20 cellular contexts compared by ENCODE assay signal in the genomic region with DNA sequence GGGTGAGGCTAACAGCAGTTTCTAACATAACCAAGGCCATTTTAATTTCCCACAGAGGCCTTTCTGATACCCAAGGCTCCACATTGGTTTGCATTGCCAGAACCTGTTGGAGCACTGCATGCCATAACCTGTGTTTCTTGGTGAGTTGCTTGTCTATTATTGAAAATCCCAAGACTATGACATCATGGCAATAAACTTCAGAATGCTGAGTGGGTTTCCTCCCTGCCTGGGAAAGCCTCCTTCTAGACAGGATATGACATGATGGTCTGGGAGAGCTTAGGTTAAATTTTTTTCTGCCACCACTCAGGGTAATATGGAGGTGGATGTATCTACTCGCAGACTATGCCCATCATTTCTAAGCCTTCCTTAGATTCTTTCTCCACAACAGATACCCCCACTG. TPM values are rescaled to one million over a fixed set of nuclear protein-coding genes. Genes with fewer than 3 reads are reported as not detected.
DNase-seq lines count a peak whose midpoint lies in the region; ATAC-seq and TF ChIP-seq lines count a peak whose summit lies in the region.
"Had no signal": no experiment of that assay in that cellular context is flagged by ENCODE, and none has a peak within 500 bp of the region (broad histone marks: within the 10 kb centered on the region; RNA-seq: fewer than 3 reads in every experiment).

No MANE protein-coding gene starts in this region.

- no peaks in the 10 kb centered on the region for H3K9me3 ChIP-seq in A673 (ENCODE audit: low read depth, low read length, poor library complexity, severe bottlenecking)
- no peaks in the 10 kb centered on the region for H3K9me3 ChIP-seq in adrenal gland (replicated peaks in 1 of 3)
- H3K9me3 ChIP-seq: colonic mucosa, left lung, pancreas, spleen, tibial nerve had no signal

- no peak overlapping the region for H3K4me2 ChIP-seq in mesendoderm (ENCODE audit: low read length)

- H3K23ac ChIP-seq in mesendoderm (ENCODE audit: low read length): no peak overlapping the region

- peaks cover 5% of the 10 kb centered on the region for H3K4me1 ChIP-seq in A673 (ENCODE audit: insufficient read depth, low read length, poor library complexity, severe bottlenecking)
- H3K4me1 ChIP-seq in mesendoderm (ENCODE audit: control insufficient read depth, low read depth, low read length): no peaks in the 10 kb centered on the region
- H3K4me1 ChIP-seq in adrenal gland (replicated peaks in 1 of 2): peaks cover 0 to 5% of the 10 kb centered on the region in 2 donors
- H3K4me1 ChIP-seq: colonic mucosa, left lung, spleen, tibial nerve had no signal

- no peaks in the 10 kb centered on the region for H3K79me2 ChIP-seq in mesendoderm (ENCODE audit: control insufficient read depth, insufficient read depth, low read length)

- no peak for TF ChIP-seq POLR2A in adrenal gland (IDR thresholded peaks at IDR 0.05)

- no peak overlapping the region for H4K8ac ChIP-seq in mesendoderm (ENCODE audit: low read depth, low read length)

- CTCF ChIA-PET in A673 (lab: Charles Lee): no interaction called here
- CTCF ChIA-PET in RWPE1 (lab: Yijun Ruan, JAX): interaction anchor here (0.6 to 1.2 kb wide), 2 partner anchors 149 to 162 kb away, joined by 4 read pairs; no protein-coding TSS in a partner anchor

- no peaks in the 10 kb centered on the region for H3K79me1 ChIP-seq in mesendoderm (ENCODE audit: low read length)

- DNase-seq in A673 (ENCODE audit: low spot score): peak; percentile 23
- DNase-seq in RWPE1 (ENCODE audit: low spot score): peak; percentile 91
- peak; percentile 66 for DNase-seq in epithelial cell of proximal tubule (ENCODE audit: low read depth)
- DNase-seq in mesendoderm: peak; percentile 62
- no peak for DNase-seq in NOMO-1 treated with DMSO at 0.1 percent for 48 hours (lab: John Stamatoyannopoulos, UW; ENCODE audit: unreplicated experiment)
- no peak for DNase-seq in adrenal gland
- DNase-seq in SK-N-DZ (ENCODE audit: low spot score): no peak
- DNase-seq: amygdala; CD4-positive, CD25-positive, alpha-beta regulatory T cell; colonic mucosa; DMS79; hypothalamus; left lung; NCI-H1048; NCI-H2107; pancreas; spleen had no signal

- H3K4me3 ChIP-seq in A673 (ENCODE audit: low read depth, low read length, poor library complexity, severe bottlenecking) (no peak overlapping the region), epithelial cell of proximal tubule (ENCODE audit: low read depth, low read length) (no peak overlapping the region), mesendoderm (ENCODE audit: low read length) (no peak overlapping the region), adrenal gland (no peak overlapping the region)
- H3K4me3 ChIP-seq: colonic mucosa, left lung, pancreas, spleen, tibial nerve had no signal

- H3K27ac ChIP-seq in A673 (ENCODE audit: low read depth, low read length, poor library complexity, severe bottlenecking): no peak overlapping the region
- H3K27ac ChIP-seq in RWPE1: peak overlapping the region; percentile 73
- H3K27ac ChIP-seq in mesendoderm (ENCODE audit: low read depth, low read length): no peak overlapping the region
- H3K27ac ChIP-seq in adrenal gland: no peak overlapping the region
- H3K27ac ChIP-seq: colonic mucosa, left lung, pancreas, spleen, tibial nerve had no signal

- H3K9ac ChIP-seq in mesendoderm (ENCODE audit: low read length): no peak overlapping the region

- H3K4ac ChIP-seq in mesendoderm (ENCODE audit: low read depth, low read length): no peak overlapping the region

- H2BK120ac ChIP-seq in mesendoderm (ENCODE audit: low read depth, low read length): no peak overlapping the region

- no peak overlapping the region for H2BK15ac ChIP-seq in mesendoderm (replicated peaks; ENCODE audit: low read depth)

- H3K36me3 ChIP-seq in A673 (ENCODE audit: insufficient read depth, low read length, poor library complexity, severe bottlenecking) (no peaks in the 10 kb centered on the region), mesendoderm (ENCODE audit: control insufficient read depth, insufficient read depth, low read length) (no peaks in the 10 kb centered on the region), adrenal gland (replicated peaks in 1 of 2) (no peaks in the 10 kb centered on the region)
- H3K36me3 ChIP-seq: colonic mucosa, left lung, pancreas, spleen, tibial nerve had no signal

- H2AK5ac ChIP-seq in mesendoderm (ENCODE audit: low read length): no peak overlapping the region

- H2BK5ac ChIP-seq in mesendoderm (ENCODE audit: low read length): no peak overlapping the region

- no CpG with 5 or more reads among the region's 1 CpG for WGBS in mesendoderm (ENCODE audit: extremely low coverage, insufficient coverage, low lambda C conversion rate)
- WGBS in adrenal gland, 4 donors: 89 to 100% (median 93%) methylated on average over 1 of the region's 1 CpG

- no peak for ATAC-seq in HG02798 (IDR thresholded peaks at IDR 0.05; ENCODE audit: poor library complexity, unreplicated experiment)
- ATAC-seq: left lung; pancreas; stimulated activated memory B cell treated with anti-CD40 and anti-IgM and Interleukin-4, amounts not matched to agents 10 μg/mL and 1 μg/mL and 100 μg/mL, for 72 hours had no signal

- no peak overlapping the region for H3K56ac ChIP-seq in mesendoderm (ENCODE audit: low read length)

- POLR2A ChIA-PET in A673 (lab: Charles Lee; ENCODE audit: low non-redundant PET): no interaction called here
- POLR2A ChIA-PET in RWPE1 (lab: Yijun Ruan, JAX; ENCODE audit: low non-redundant PET): no interaction called here

- intact Hi-C loops in A673 (cut with micrococcal nuclease; ENCODE audit: unreplicated experiment) (no loop called here), adrenal gland (cut with DNase I) (no loop called here)

- H3K18ac ChIP-seq in mesendoderm (ENCODE audit: low read length): no peak overlapping the region

- H3K27me3 ChIP-seq in A673 (replicated peaks; ENCODE audit: insufficient read depth, low read depth, low read length, poor library complexity) (no peaks in the 10 kb centered on the region), mesendoderm (ENCODE audit: insufficient read depth, low read length, poor library complexity) (no peaks in the 10 kb centered on the region), adrenal gland (no peaks in the 10 kb centered on the region)
- H3K27me3 ChIP-seq: colonic mucosa, left lung, pancreas, spleen, tibial nerve had no signal

- H4K5ac ChIP-seq in mesendoderm (ENCODE audit: low read length): no peak overlapping the region

- no TSS peak for BruUV-seq in A673 (replicated peaks; lab: Mats Ljungman, UMichigan)

- TF ChIP-seq CTCF in A673 (conservative IDR thresholded peaks at IDR 0.05; ENCODE audit: low read depth, low read length) (no peak), RWPE1 (conservative IDR thresholded peaks at IDR 0.05; ENCODE audit: low read depth) (no peak), epithelial cell of proximal tubule (conservative IDR thresholded peaks at IDR 0.05; ENCODE audit: low read depth, low read length) (no peak), adrenal gland (IDR thresholded peaks at IDR 0.05) (no peak)

RNA-seq across cellular contexts. Expression of a gene that starts 23.2 kb away (rescaled TPM):
- total RNA-seq in A673 (2021) (29.5 and 34.3 TPM in 2 replicates), epithelial cell of proximal tubule (64.2 and 86.3 TPM in 2 replicates), adrenal gland (100 to 1,000 TPM in 3 of 8 donors, 10 to 100 TPM in 5; 63.8 to 173 (median 69.1) TPM)
- 49.3 TPM for polyA plus RNA-seq in mesendoderm (2013, experiment 1 of 2)
- polyA plus RNA-seq in mesendoderm (2013, experiment 2 of 2): 46.6 TPM
- 10 to 100 TPM; 63.3 to 68.7 (median 64.6) TPM for polyA plus RNA-seq in adrenal gland
- polyA plus RNA-seq in SK-N-DZ (2014; cell fraction: cytosol; rRNA removed): 21.3 and 21.8 TPM in 2 replicates
- 8.0 and 17.1 TPM in 2 replicates for polyA plus RNA-seq in SK-N-DZ (2014; cell fraction: nucleus; rRNA removed)

Comparison
In these comparisons a context has a peak if more than half of its experiments do, and no peak if none do; other contexts are left out.
1. DNase-seq: peak in A673 (single experiment), RWPE1 (single experiment), epithelial cell of proximal tubule (single experiment) and mesendoderm (single experiment); none in NOMO-1 treated with DMSO at 0.1 percent for 48 hours (single experiment), adrenal gland (0 of 7) and SK-N-DZ (single experiment).